ENCODE assay signal across 13 cellular contexts in genomic region chr14:90536092-90536491, GRCh38.
DNase-seq lines count a peak whose midpoint lies in the region; ATAC-seq and TF ChIP-seq lines count a peak whose summit lies in the region.
"Had no signal": no experiment of that assay in that cellular context is flagged by ENCODE, and none has a peak within 500 bp of the region (broad histone marks: within the 10 kb centered on the region; RNA-seq: fewer than 3 reads in every experiment).

No MANE protein-coding gene starts in this region.

- no peak overlapping the region for H4K91ac ChIP-seq in neuronal stem cell (ENCODE audit: low read depth, low read length, poor library complexity)

- no peak overlapping the region for H3K4ac ChIP-seq in neuronal stem cell (ENCODE audit: low read length)

- no peaks in the 10 kb centered on the region for H3K9me3 ChIP-seq in gastroesophageal sphincter
- peaks cover 0 to 2% of the 10 kb centered on the region in 2 donors for H3K9me3 ChIP-seq in neuronal stem cell (replicated peaks in 1 of 2; ENCODE audit: control insufficient read depth in 2 of 2, insufficient read depth in 1 of 2, low read depth in 1 of 2, low read length in 2 of 2)
- no peaks in the 10 kb centered on the region for H3K9me3 ChIP-seq in stomach

- intact Hi-C loops in stomach (cut with DNase I; ENCODE audit: low total_unique reads) = no loop called here

- H2BK15ac ChIP-seq in neuronal stem cell (ENCODE audit: low read length) = no peak overlapping the region

- H3K9ac ChIP-seq in neuronal stem cell (ENCODE audit: low read depth, low read length, poor library complexity) = peak overlapping the region; percentile 17

- H4K8ac ChIP-seq in neuronal stem cell (ENCODE audit: low read depth, low read length) = no peak overlapping the region

- no peak overlapping the region for H2AFZ ChIP-seq in neuronal stem cell (ENCODE audit: low read length)

- H3K18ac ChIP-seq in neuronal stem cell (ENCODE audit: low read length) = peak overlapping the region; percentile 27

- H3K79me1 ChIP-seq in neuronal stem cell (ENCODE audit: low read depth, low read length) = no peaks in the 10 kb centered on the region

- no peak overlapping the region for H2BK5ac ChIP-seq in neuronal stem cell (ENCODE audit: low read length)

- H3K14ac ChIP-seq in neuronal stem cell (ENCODE audit: low read length) = no peak overlapping the region

- in situ Hi-C loops in Caki2 (cut with HindIII; ENCODE audit: low pct_unique_long_range_greater_than_20kb, low sequenced_read_pairs) = no loop called here

- H3K4me3 ChIP-seq in gastroesophageal sphincter (no peak overlapping the region), neuronal stem cell (ENCODE audit: low read length in 2 of 2) (no peak overlapping the region), stomach (no peak overlapping the region)

- no peak overlapping the region for H2BK12ac ChIP-seq in neuronal stem cell (ENCODE audit: low read length)

- H3K27ac ChIP-seq in gastroesophageal sphincter (peak overlapping the region in 3 of 4 donors; percentile 23 to 71 (median 68)), neuronal stem cell (replicated peaks; ENCODE audit: low read length) (no peak overlapping the region), stomach (no peak overlapping the region)

- H3K27me3 ChIP-seq in gastroesophageal sphincter (no peaks in the 10 kb centered on the region), neuronal stem cell (ENCODE audit: control insufficient read depth in 3 of 3, insufficient read depth in 3 of 3, low read depth in 1 of 3, low read length in 3 of 3) (no peaks in the 10 kb centered on the region), stomach (no peaks in the 10 kb centered on the region)

- no peak for TF ChIP-seq CTCF in gastroesophageal sphincter (IDR thresholded peaks at IDR 0.05)
- no peak for TF ChIP-seq CTCF in stomach (IDR thresholded peaks at IDR 0.05)

- H3K4me2 ChIP-seq in neuronal stem cell (ENCODE audit: insufficient read depth, low read length, poor library complexity, severe bottlenecking) = no peak overlapping the region

- WGBS in gastroesophageal sphincter (ENCODE audit: low coverage in 1 of 2), 2 donors = 27 to 39% methylated on average over 4 to 8 of the region's 11 CpGs
- WGBS in neuronal stem cell (ENCODE audit: extremely low coverage in 2 of 2, insufficient read length in 2 of 2, insufficient replicate concordance in 1 of 2), 2 donors = no CpG with 5 or more reads among the region's 11 CpGs
- WGBS in stomach, 5 donors = 74 to 86% (median 80%) methylated on average over 11 of the region's 11 CpGs

- no peak overlapping the region for H2BK120ac ChIP-seq in neuronal stem cell (ENCODE audit: low read depth, low read length)

- TF ChIP-seq POLR2A in gastroesophageal sphincter (IDR thresholded peaks at IDR 0.05) (no peak), stomach (IDR thresholded peaks at IDR 0.05) (no peak)

- TF ChIP-seq EP300 in gastroesophageal sphincter (IDR thresholded peaks at IDR 0.05) (no peak), stomach (IDR thresholded peaks at IDR 0.05) (no peak)

- peaks cover 0 to 24% of the 10 kb centered on the region in 2 donors for H3K36me3 ChIP-seq in gastroesophageal sphincter
- H3K36me3 ChIP-seq in neuronal stem cell (replicated peaks in 1 of 2; ENCODE audit: control insufficient read depth in 2 of 2, insufficient read depth in 2 of 2, low read length in 2 of 2) = peaks cover 0 to 9% of the 10 kb centered on the region in 2 donors
- peaks cover 0 to 34% (median 21%) of the 10 kb centered on the region in 4 donors for H3K36me3 ChIP-seq in stomach

- ATAC-seq in gastroesophageal sphincter = peak; percentile 51

- H3K23ac ChIP-seq in neuronal stem cell (ENCODE audit: low read depth, low read length, poor library complexity) = peak overlapping the region; percentile 25

- DNase-seq in Caki2 (ENCODE audit: low read depth) = peak; percentile 21
- peak; percentile 10 for DNase-seq in SKM-1 (lab: John Stamatoyannopoulos, UW; ENCODE audit: unreplicated experiment)
- no peak for DNase-seq in neuronal stem cell (ENCODE audit: low spot score)
- DNase-seq in NCI-H2227 (lab: John Stamatoyannopoulos, UW; ENCODE audit: unreplicated experiment) = no peak
- DNase-seq in NCI-H1694 treated with DMSO at 0.1 percent for 48 hours (lab: John Stamatoyannopoulos, UW) = no peak
- no peak for DNase-seq in NCI-H748 treated with DMSO at 0.1 percent for 48 hours (lab: John Stamatoyannopoulos, UW)
- no peak for DNase-seq in stomach
- DNase-seq: activated CD4-positive, CD25-positive, alpha-beta regulatory T cell treated with anti-CD3 and anti-CD28 coated beads, Interleukin-2, amount 50 U/mL, for 72 hours; activated T-cell treated with anti-CD3 and anti-CD28 coated beads, Interleukin-2, amount 50 U/mL, for 1 hour; amniotic stem cell; effector CD8-positive, alpha-beta T cell; glutamatergic neuron had no signal

- peak overlapping the region; percentile 81 for H2AK5ac ChIP-seq in neuronal stem cell (ENCODE audit: low read depth, low read length)

- peaks cover 0 to 43% (median 10%) of the 10 kb centered on the region in 3 donors for H3K4me1 ChIP-seq in gastroesophageal sphincter
- peaks cover 6 to 8% of the 10 kb centered on the region in 2 donors for H3K4me1 ChIP-seq in neuronal stem cell (ENCODE audit: control insufficient read depth in 2 of 2, insufficient read depth in 1 of 2, low read depth in 1 of 2, low read length in 2 of 2)
- peaks cover 7 to 25% (median 12%) of the 10 kb centered on the region in 4 donors for H3K4me1 ChIP-seq in stomach

Comparison
In these comparisons a context has a peak if more than half of its experiments do, and no peak if none do; other contexts are left out.
1. DNase-seq: peak in Caki2 (single experiment) and SKM-1 (single experiment); none in neuronal stem cell (single experiment), NCI-H2227 (single experiment), NCI-H1694 treated with DMSO at 0.1 percent for 48 hours (single experiment), NCI-H748 treated with DMSO at 0.1 percent for 48 hours (single experiment) and stomach (single experiment).
2. H3K27ac ChIP-seq: peak in gastroesophageal sphincter (3 of 4); none in neuronal stem cell (single experiment) and stomach (0 of 5).